In genomic region chrX:10110984-10111363, GRCh38 we compare ENCODE assay signal across 9 cellular contexts. TPM values are rescaled to one million over a fixed set of nuclear protein-coding genes. Genes with fewer than 3 reads are reported as not detected.
DNase-seq lines count a peak whose midpoint lies in the region; ATAC-seq and TF ChIP-seq lines count a peak whose summit lies in the region.
"Had no signal": no experiment of that assay in that cellular context is flagged by ENCODE, and none has a peak within 500 bp of the region (broad histone marks: within the 10 kb centered on the region; RNA-seq: fewer than 3 reads in every experiment).

No MANE protein-coding gene starts in this region.

- peaks cover 0 to 4% (median 0%) of the 10 kb centered on the region in 3 donors for H3K27me3 ChIP-seq in skeletal muscle tissue (ENCODE audit: control insufficient read depth in 3 of 3, insufficient read depth in 3 of 3, low read length in 3 of 3)
- no peaks in the 10 kb centered on the region for H3K27me3 ChIP-seq in foreskin keratinocyte

- H3K4me1 ChIP-seq in skeletal muscle tissue (ENCODE audit: control insufficient read depth in 3 of 3, insufficient read depth in 3 of 3, low read length in 3 of 3) (peaks cover 9 to 28% (median 23%) of the 10 kb centered on the region in 3 donors), foreskin keratinocyte (peaks cover 8% of the 10 kb centered on the region)

- no peak overlapping the region for H3K9ac ChIP-seq in skeletal muscle tissue (ENCODE audit: low read depth in 1 of 3, low read length in 3 of 3)

- peak; percentile 46 for ATAC-seq in GM19023 (IDR thresholded peaks at IDR 0.05; ENCODE audit: unreplicated experiment)
- no peak for ATAC-seq in foreskin keratinocyte

- H3K9me3 ChIP-seq in skeletal muscle tissue (ENCODE audit: control insufficient read depth in 3 of 3, low read length in 3 of 3), result no peaks in the 10 kb centered on the region

- H3K27ac ChIP-seq in skeletal muscle tissue (ENCODE audit: low read depth, low read length), result peak overlapping the region; percentile 23
- no peak overlapping the region for H3K27ac ChIP-seq in foreskin keratinocyte
- no peak overlapping the region for H3K27ac ChIP-seq in RWPE1
- H3K27ac ChIP-seq: HL-60 had no signal

- H3K4me3 Mint-ChIP-seq in IgD-negative memory B cell, result peak overlapping the region; percentile 66 to 87 (median 84)

- POLR2A ChIA-PET in RWPE1 (lab: Yijun Ruan, JAX; ENCODE audit: low non-redundant PET), result no interaction called here

- TF ChIP-seq CTCF in foreskin keratinocyte (conservative IDR thresholded peaks at IDR 0.05) (no peak), RWPE1 (conservative IDR thresholded peaks at IDR 0.05; ENCODE audit: low read depth) (no peak)

- H3K4me3 ChIP-seq in skeletal muscle tissue (ENCODE audit: low read length in 3 of 3), result no peak overlapping the region

- peak overlapping the region; percentile 89 to 98 (median 94) for H3K27ac Mint-ChIP-seq in IgD-negative memory B cell

- H3K36me3 ChIP-seq in skeletal muscle tissue (ENCODE audit: control insufficient read depth in 3 of 3, insufficient read depth in 3 of 3, low read length in 3 of 3), result no peaks in the 10 kb centered on the region

- DNase-seq in activated naive CD4-positive, alpha-beta T cell (lab: John Stamatoyannopoulos, UW), result peak; percentile 7 to 25 (median 12)
- DNase-seq in mesenteric fat pad (ENCODE audit: low spot score) (no peak), iPS-NIHi7 (ENCODE audit: extremely low spot score) (no peak), foreskin keratinocyte (no peak), RWPE1 (ENCODE audit: low spot score) (no peak)

- CTCF ChIA-PET in RWPE1 (lab: Yijun Ruan, JAX), result interaction anchor here (0.6 kb wide), 1 partner anchor 38 kb away, joined by 5 read pairs; no protein-coding TSS in a partner anchor

- no peaks in the 10 kb centered on the region for H3K36me3 Mint-ChIP-seq in IgD-negative memory B cell

- H3K27me3 Mint-ChIP-seq in IgD-negative memory B cell, result no peaks in the 10 kb centered on the region

- H3K4me1 Mint-ChIP-seq in IgD-negative memory B cell, result peaks cover 43 to 58% (median 57%) of the 10 kb centered on the region in 3 donors

- no peaks in the 10 kb centered on the region for H3K9me3 Mint-ChIP-seq in IgD-negative memory B cell

RNA-seq across cellular contexts. Expression of gene CLCN4, which starts 45.8 kb away (rescaled TPM):
- polyA plus RNA-seq in IgD-negative memory B cell (5.1 TPM), foreskin keratinocyte (0.10 and 0.12 TPM in 2 replicates)
- total RNA-seq in skeletal muscle tissue (15.7 TPM), mesenteric fat pad (2.6 TPM), foreskin keratinocyte (0.35 and 0.44 TPM in 2 replicates)

Comparison
In these comparisons a context has a peak if more than half of its experiments do, and no peak if none do; other contexts are left out.
1. DNase-seq: peak in activated naive CD4-positive, alpha-beta T cell (4 of 4); none in mesenteric fat pad (single experiment), iPS-NIHi7 (single experiment), foreskin keratinocyte (0 of 2) and RWPE1 (single experiment).